ENCODE assay signal across 34 cellular contexts in the genomic region with DNA sequence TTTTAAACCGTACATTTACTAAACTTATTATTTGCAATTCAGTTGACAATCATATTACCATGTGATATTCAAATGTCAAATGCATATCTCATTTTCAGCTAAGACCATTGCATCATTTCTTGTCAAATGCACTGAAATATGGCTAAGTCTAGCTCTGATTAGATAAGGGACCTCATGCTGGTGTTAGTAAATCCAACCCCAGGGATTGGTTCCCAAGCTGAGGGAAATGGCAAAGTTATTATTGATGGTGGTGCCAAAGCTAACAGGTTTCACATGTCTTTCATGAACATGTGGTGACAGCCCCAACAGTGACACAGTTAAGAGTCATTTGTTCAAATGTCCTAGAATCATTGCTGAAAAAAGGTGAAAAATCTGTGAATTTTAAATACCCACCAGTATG.
"Had no signal": no experiment of that assay in that cellular context is flagged by ENCODE, and none has a peak within 500 bp of the region (broad histone marks: within the 10 kb centered on the region; RNA-seq: fewer than 3 reads in every experiment).

No MANE protein-coding gene starts in this region.

- DNase-seq: activated CD4-positive, alpha-beta memory T cell treated with anti-CD3 and anti-CD28 coated beads for 36 hours; activated CD4-positive, alpha-beta T cell treated with anti-CD3 and anti-CD28 coated beads, Interleukin-2, amount 10 ng/mL, durations not matched to agents 24 days and 14 days; activated CD4-positive, CD25-positive, alpha-beta regulatory T cell treated with anti-CD3 and anti-CD28 coated beads, Interleukin-2, amount 50 U/mL, for 72 hours; activated CD8-positive, alpha-beta memory T cell treated with anti-CD3 and anti-CD28 coated beads, Interleukin-2, amount 50 U/mL, for 4 hours; activated effector memory CD4-positive, alpha-beta T cell treated with anti-CD3 and anti-CD28 coated beads, Interleukin-2, amount 50 U/mL, for 16 hours; activated naive CD4-positive, alpha-beta T cell treated with anti-CD3 and anti-CD28 coated beads for 36 hours; activated naive CD8-positive, alpha-beta T cell treated with anti-CD3 and anti-CD28 coated beads for 36 hours; activated T-cell treated with anti-CD3 and anti-CD28 coated beads, Interleukin-2, amount 50 U/mL, for 1 hour; adrenal gland; central memory CD4-positive, alpha-beta T cell; dermis blood vessel endothelial cell; effector CD4-positive, alpha-beta T cell; gastrocnemius medialis; glutamatergic neuron; islet precursor cell; left ventricle myocardium inferior; mesendoderm; natural killer cell; occipital lobe; stimulated activated CD4-positive, alpha-beta T cell treated with anti-CD3 and anti-CD28 coated beads, Interleukin-15, amount 100 ng/mL, for 24 hours; stimulated activated CD4-positive, alpha-beta T cell treated with anti-CD3 and anti-CD28 coated beads, Interleukin-2, amount 100 ng/mL, for 24 hours; stimulated activated naive B cell treated with anti-CD40 and anti-IgM and Interleukin-4, amounts not matched to agents 10 μg/mL and 1 μg/mL and 100 μg/mL, for 72 hours; T1000 had no signal

- H3K9ac ChIP-seq: neural progenitor cell, parathyroid adenoma had no signal

- H3K79me2 ChIP-seq: hepatocyte, parathyroid adenoma had no signal

- H3K36me3 Mint-ChIP-seq: activated CD4-positive, alpha-beta memory T cell treated with anti-CD3 and anti-CD28 coated beads for 36 hours; activated naive CD8-positive, alpha-beta T cell treated with anti-CD3 and anti-CD28 coated beads for 36 hours; natural killer cell; neural progenitor cell; stimulated activated naive B cell treated with anti-CD40 and anti-IgM and Interleukin-4, amounts not matched to agents 10 μg/mL and 1 μg/mL and 100 μg/mL, for 72 hours had no signal

- H3K27ac ChIP-seq: adrenal gland, breast epithelium, esophagus muscularis mucosa, gastrocnemius medialis, hepatocyte, left ventricle myocardium inferior, neural progenitor cell, parathyroid adenoma, right atrium auricular region, suprapubic skin, tibial nerve had no signal

- H3K4me3 Mint-ChIP-seq: activated CD4-positive, alpha-beta memory T cell treated with anti-CD3 and anti-CD28 coated beads for 36 hours; activated CD4-positive, alpha-beta T cell treated with anti-CD3 and anti-CD28 coated beads, Interleukin-2, amount 10 ng/mL, durations not matched to agents 24 days and 14 days; activated naive CD4-positive, alpha-beta T cell treated with anti-CD3 and anti-CD28 coated beads for 36 hours; activated naive CD8-positive, alpha-beta T cell treated with anti-CD3 and anti-CD28 coated beads for 36 hours; activated T-helper 1 cell treated with anti-CD3 and anti-CD28 coated beads, Interleukin-12 subunit alpha, Interleukin-12 subunit beta, Interleukin-2, Interleukin-4 antibody, amounts not matched to agents 30 ng/mL and 10 ng/mL and 1 ng/mL, durations not matched to agents 14 hours and 24 hours and 36 hours; natural killer cell; neural progenitor cell; stimulated activated naive B cell treated with anti-CD40 and anti-IgM and Interleukin-4, amounts not matched to agents 10 μg/mL and 1 μg/mL and 100 μg/mL, for 72 hours; T-helper 1 cell treated with Interleukin-12 subunit alpha and Interleukin-12 subunit beta and Interleukin-4 antibody, amounts not matched to agents 30 μg/mL and 1 μg/mL, for 36 hours had no signal

- H3K4me1 Mint-ChIP-seq: activated CD4-positive, alpha-beta T cell treated with anti-CD3 and anti-CD28 coated beads, Interleukin-2, amount 10 ng/mL, durations not matched to agents 24 days and 14 days; activated naive CD8-positive, alpha-beta T cell treated with anti-CD3 and anti-CD28 coated beads for 36 hours; natural killer cell; stimulated activated naive B cell treated with anti-CD40 and anti-IgM and Interleukin-4, amounts not matched to agents 10 μg/mL and 1 μg/mL and 100 μg/mL, for 72 hours had no signal

- H3K4me1 ChIP-seq: adrenal gland, breast epithelium, gastrocnemius medialis, left ventricle myocardium inferior, parathyroid adenoma, right atrium auricular region, tibial nerve had no signal

- ATAC-seq: gastrocnemius medialis; natural killer cell; stimulated activated naive B cell treated with anti-CD40 and anti-IgM and Interleukin-4, amounts not matched to agents 10 μg/mL and 1 μg/mL and 100 μg/mL, for 72 hours had no signal

- H2AFZ ChIP-seq: hepatocyte, neural progenitor cell, parathyroid adenoma had no signal

- H3K36me3 ChIP-seq: adrenal gland, breast epithelium, esophagus muscularis mucosa, gastrocnemius medialis, left ventricle myocardium inferior, neural progenitor cell, right atrium auricular region, suprapubic skin, tibial nerve had no signal

- H3K27me3 Mint-ChIP-seq: activated CD4-positive, alpha-beta memory T cell treated with anti-CD3 and anti-CD28 coated beads for 36 hours; activated CD4-positive, alpha-beta T cell treated with anti-CD3 and anti-CD28 coated beads, Interleukin-2, amount 10 ng/mL, durations not matched to agents 24 days and 14 days; activated naive CD8-positive, alpha-beta T cell treated with anti-CD3 and anti-CD28 coated beads for 36 hours; stimulated activated naive B cell treated with anti-CD40 and anti-IgM and Interleukin-4, amounts not matched to agents 10 μg/mL and 1 μg/mL and 100 μg/mL, for 72 hours had no signal

- H3K4me2 ChIP-seq: hepatocyte, neural progenitor cell had no signal

- H3K4me3 ChIP-seq: adrenal gland, breast epithelium, esophagus muscularis mucosa, gastrocnemius medialis, hepatocyte, left ventricle myocardium inferior, lung, neural progenitor cell, right atrium auricular region, suprapubic skin, tibial nerve had no signal

- H3K27ac Mint-ChIP-seq: activated CD4-positive, alpha-beta memory T cell treated with anti-CD3 and anti-CD28 coated beads for 36 hours; activated CD4-positive, alpha-beta T cell treated with anti-CD3 and anti-CD28 coated beads, Interleukin-2, amount 10 ng/mL, durations not matched to agents 24 days and 14 days; activated naive CD4-positive, alpha-beta T cell treated with anti-CD3 and anti-CD28 coated beads for 36 hours; activated naive CD8-positive, alpha-beta T cell treated with anti-CD3 and anti-CD28 coated beads for 36 hours; activated T-helper 1 cell treated with anti-CD3 and anti-CD28 coated beads, Interleukin-12 subunit alpha, Interleukin-12 subunit beta, Interleukin-2, Interleukin-4 antibody, amounts not matched to agents 30 ng/mL and 10 ng/mL and 1 ng/mL, durations not matched to agents 14 hours and 24 hours and 36 hours; natural killer cell; neural progenitor cell; stimulated activated naive B cell treated with anti-CD40 and anti-IgM and Interleukin-4, amounts not matched to agents 10 μg/mL and 1 μg/mL and 100 μg/mL, for 72 hours; T-helper 1 cell treated with Interleukin-12 subunit alpha and Interleukin-12 subunit beta and Interleukin-4 antibody, amounts not matched to agents 30 μg/mL and 1 μg/mL, for 36 hours had no signal

- H3K27me3 ChIP-seq: breast epithelium, esophagus muscularis mucosa, gastrocnemius medialis, hepatocyte, neural progenitor cell, right atrium auricular region, suprapubic skin, tibial nerve had no signal

- H3K9me3 ChIP-seq: breast epithelium, esophagus muscularis mucosa, gastrocnemius medialis, left ventricle myocardium inferior, right atrium auricular region, suprapubic skin, tibial nerve had no signal

- H3K9me3 Mint-ChIP-seq: activated CD4-positive, alpha-beta memory T cell treated with anti-CD3 and anti-CD28 coated beads for 36 hours; activated CD4-positive, alpha-beta T cell treated with anti-CD3 and anti-CD28 coated beads, Interleukin-2, amount 10 ng/mL, durations not matched to agents 24 days and 14 days; activated naive CD4-positive, alpha-beta T cell treated with anti-CD3 and anti-CD28 coated beads for 36 hours; activated naive CD8-positive, alpha-beta T cell treated with anti-CD3 and anti-CD28 coated beads for 36 hours; activated T-helper 1 cell treated with anti-CD3 and anti-CD28 coated beads, Interleukin-12 subunit alpha, Interleukin-12 subunit beta, Interleukin-2, Interleukin-4 antibody, amounts not matched to agents 30 ng/mL and 10 ng/mL and 1 ng/mL, durations not matched to agents 14 hours and 24 hours and 36 hours; neural progenitor cell; T-helper 1 cell treated with Interleukin-12 subunit alpha and Interleukin-12 subunit beta and Interleukin-4 antibody, amounts not matched to agents 30 μg/mL and 1 μg/mL, for 36 hours had no signal
